In genomic region chr19:18135712-18136584, GRCh38 we compare ENCODE assay signal across 1 cellular context.
TF ChIP-seq lines count a peak whose summit lies in the region.

No MANE protein-coding gene starts in this region.

TF ChIP-seq in HepG2, 621 proteins besides CTCF, POLR2A, EP300 and RAD21 (continued from another document and continues in another):
- TF ChIP-seq RFXAP (CRISPR knock-in tag; IDR thresholded peaks at IDR 0.05; ENCODE audit: borderline replicate concordance) (peak; percentile 76; the same call in 1 of the 2 replicates), AGO1 (IDR thresholded peaks at IDR 0.05; ENCODE audit: low read depth, low read length, poor library complexity, severe bottlenecking) (no peak), ZNF773 (CRISPR knock-in tag; IDR thresholded peaks at IDR 0.05; ENCODE audit: borderline replicate concordance) (no peak), CENPT (CRISPR knock-in tag; IDR thresholded peaks at IDR 0.05; ENCODE audit: low read depth) (no peak), U2AF2 (IDR thresholded peaks at IDR 0.05; ENCODE audit: low read depth, low read length) (no peak), NFIB (CRISPR knock-in tag; IDR thresholded peaks at IDR 0.05; ENCODE audit: borderline replicate concordance) (no peak), ZNF747 (CRISPR knock-in tag; IDR thresholded peaks at IDR 0.05; ENCODE audit: borderline replicate concordance) (peak; percentile 69; the same call in 1 of the 2 replicates), MIER3 (CRISPR knock-in tag; IDR thresholded peaks at IDR 0.05; ENCODE audit: borderline replicate concordance) (0 out of 2 replicates have a peak, but pooled peaks have one; percentile 67), KLF11 (CRISPR knock-in tag; IDR thresholded peaks at IDR 0.05) (no peak; the same call in 1 of the 2 replicates), ZNF562 (CRISPR knock-in tag; IDR thresholded peaks at IDR 0.05; ENCODE audit: borderline replicate concordance) (no peak), ZMAT5 (CRISPR knock-in tag; IDR thresholded peaks at IDR 0.05; ENCODE audit: borderline replicate concordance, low read depth) (no peak), ZNF883 (CRISPR knock-in tag; IDR thresholded peaks at IDR 0.05; ENCODE audit: not compliant biosample characterization) (no peak), MAFG (CRISPR knock-in tag; IDR thresholded peaks at IDR 0.05) (no peak), FOXP4 (CRISPR knock-in tag; IDR thresholded peaks at IDR 0.05) (peak; percentile 71), ZFY (CRISPR knock-in tag; IDR thresholded peaks at IDR 0.05) (peak; percentile 63), FOXC1 (CRISPR knock-in tag; IDR thresholded peaks at IDR 0.05; ENCODE audit: borderline replicate concordance) (0 out of 2 replicates have a peak, but pooled peaks have one; percentile 16), ZBTB40 (IDR thresholded peaks at IDR 0.05) (no peak), ZBTB40 (CRISPR knock-in tag; IDR thresholded peaks at IDR 0.05) (peak; percentile 48; the same call in 1 of the 2 replicates), POGK (CRISPR knock-in tag; conservative IDR thresholded peaks at IDR 0.05) (no peak), MNT (IDR thresholded peaks at IDR 0.05) (peak; percentile 69), HNF4A (CRISPR knock-in tag; IDR thresholded peaks at IDR 0.05) (peak; percentile 91), TERF1 (CRISPR knock-in tag; IDR thresholded peaks at IDR 0.05) (no peak), PLSCR1 (CRISPR knock-in tag; IDR thresholded peaks at IDR 0.05; ENCODE audit: borderline replicate concordance) (no peak), JUNB (CRISPR knock-in tag; IDR thresholded peaks at IDR 0.05; ENCODE audit: borderline replicate concordance) (no peak), ZMAT3 (CRISPR knock-in tag; conservative IDR thresholded peaks at IDR 0.05) (0 out of 2 replicates have a peak, but pooled peaks have one; percentile 65), ZSCAN5A (CRISPR knock-in tag; IDR thresholded peaks at IDR 0.05; ENCODE audit: borderline replicate concordance) (no peak), YEATS4 (CRISPR knock-in tag; IDR thresholded peaks at IDR 0.05; ENCODE audit: borderline replicate concordance) (peak; percentile 76; the same call in 1 of the 2 replicates), POLR2AphosphoS5 (IDR thresholded peaks at IDR 0.05; ENCODE audit: low read depth, low read length) (peak; percentile 72), SMAD3 (CRISPR knock-in tag; IDR thresholded peaks at IDR 0.05) (peak; percentile 74; the same call in 1 of the 2 replicates), ZNF557 (CRISPR knock-in tag; IDR thresholded peaks at IDR 0.05) (0 out of 2 replicates have a peak, but pooled peaks have one; percentile 20), IKZF5 (CRISPR knock-in tag; IDR thresholded peaks at IDR 0.05) (peak; percentile 66; the same call in 1 of the 2 replicates), TAF1 (CRISPR knock-in tag; IDR thresholded peaks at IDR 0.05) (peak; percentile 52; the same call in 1 of the 2 replicates), KLF16 (CRISPR knock-in tag; IDR thresholded peaks at IDR 0.05) (peak in 1 of 2 experiments; percentile 83; a peak in 2 of 4 replicates), ZNF644 (CRISPR knock-in tag; IDR thresholded peaks at IDR 0.05; ENCODE audit: low read depth) (peak; percentile 80)
